ENCODE assay signal across 8 cellular contexts in genomic region chr4:112327950-112328349, GRCh38.
DNase-seq lines count a peak whose midpoint lies in the region; ATAC-seq, FAIRE-seq and TF ChIP-seq lines count a peak whose summit lies in the region.

No MANE protein-coding gene starts in this region.

- no peak for FAIRE-seq in D721Med (lab: Jason Lieb, UNC)
- peak; percentile 79 for FAIRE-seq in islet of Langerhans (lab: Jason Lieb, UNC)
- FAIRE-seq in urothelium cell line (lab: Jason Lieb, UNC), result no peak

- H3K36me3 Mint-ChIP-seq in activated naive CD8-positive, alpha-beta T cell treated with anti-CD3 and anti-CD28 coated beads, Interleukin-2, amount 50 U/mL, for 24 hours (ENCODE audit: low read depth), result no peaks in the 10 kb centered on the region

- DNase-seq in D721Med (ENCODE audit: insufficient read length, low spot score), result no peak
- peak; percentile 10 for DNase-seq in NCI-H1436 treated with DMSO at 0.1 percent for 48 hours (lab: John Stamatoyannopoulos, UW)
- DNase-seq in activated naive CD8-positive, alpha-beta T cell treated with anti-CD3 and anti-CD28 coated beads, Interleukin-2, amount 50 U/mL, for 24 hours, result no peak
- DNase-seq in urothelium cell line (ENCODE audit: low spot score), result peak; percentile 12
- no peak for DNase-seq in HuH-7 (ENCODE audit: low spot score)

- peak; percentile 85 for ATAC-seq in GM18858 (IDR thresholded peaks at IDR 0.05; ENCODE audit: unreplicated experiment)
- ATAC-seq in HG02943 (IDR thresholded peaks at IDR 0.05; ENCODE audit: low read depth, unreplicated experiment), result peak; percentile 69
- ATAC-seq in activated naive CD8-positive, alpha-beta T cell treated with anti-CD3 and anti-CD28 coated beads, Interleukin-2, amount 50 U/mL, for 24 hours, result peak; percentile 43

- no peak overlapping the region for H3K27ac Mint-ChIP-seq in activated naive CD8-positive, alpha-beta T cell treated with anti-CD3 and anti-CD28 coated beads, Interleukin-2, amount 50 U/mL, for 24 hours

- no peaks in the 10 kb centered on the region for H3K9me3 Mint-ChIP-seq in activated naive CD8-positive, alpha-beta T cell treated with anti-CD3 and anti-CD28 coated beads, Interleukin-2, amount 50 U/mL, for 24 hours

- H3K4me1 Mint-ChIP-seq in activated naive CD8-positive, alpha-beta T cell treated with anti-CD3 and anti-CD28 coated beads, Interleukin-2, amount 50 U/mL, for 24 hours, result no peaks in the 10 kb centered on the region

- peak; percentile 54 for TF ChIP-seq CTCF in D721Med (IDR thresholded peaks at IDR 0.05; ENCODE audit: insufficient read depth, missing control alignments)

- H3K27me3 Mint-ChIP-seq in activated naive CD8-positive, alpha-beta T cell treated with anti-CD3 and anti-CD28 coated beads, Interleukin-2, amount 50 U/mL, for 24 hours, result no peaks in the 10 kb centered on the region

- H3K4me3 Mint-ChIP-seq in activated naive CD8-positive, alpha-beta T cell treated with anti-CD3 and anti-CD28 coated beads, Interleukin-2, amount 50 U/mL, for 24 hours, result no peak overlapping the region

Comparison
In these comparisons a context has a peak if more than half of its experiments do, and no peak if none do; other contexts are left out.
1. DNase-seq: peak in NCI-H1436 treated with DMSO at 0.1 percent for 48 hours (single experiment) and urothelium cell line (single experiment); none in D721Med (single experiment), activated naive CD8-positive, alpha-beta T cell treated with anti-CD3 and anti-CD28 coated beads, Interleukin-2, amount 50 U/mL, for 24 hours (single experiment) and HuH-7 (single experiment).
2. Peak in every context shown above with its lines, with median percentiles within 50 percentile points of each other: ATAC-seq.